ENCODE assay signal across 8 cellular contexts in genomic region chr10:13271552-13272163, GRCh38. TPM values are rescaled to one million over a fixed set of nuclear protein-coding genes. Genes with fewer than 3 reads are reported as not detected.
DNase-seq lines count a peak whose midpoint lies in the region; ATAC-seq and TF ChIP-seq lines count a peak whose summit lies in the region.

No MANE protein-coding gene starts in this region.

- H3K9ac ChIP-seq in HUES48 (ENCODE audit: low read depth, low read length) (no peak overlapping the region), mesendoderm (ENCODE audit: low read length) (peak overlapping the region; percentile 25)

- H3K9me3 Mint-ChIP-seq in chondrocyte (ENCODE audit: low read depth) = peaks cover 2% of the 10 kb centered on the region

- H3K4me1 ChIP-seq in HUES48 (ENCODE audit: control insufficient read depth, insufficient read depth, low read length) (peaks cover 13% of the 10 kb centered on the region), mesendoderm (ENCODE audit: control insufficient read depth, low read depth, low read length) (peaks cover 4% of the 10 kb centered on the region)

- peak overlapping the region; percentile 63 for H3K56ac ChIP-seq in mesendoderm (ENCODE audit: low read length)

- H3K27ac Mint-ChIP-seq in chondrocyte (ENCODE audit: unreplicated experiment) = no peak overlapping the region

- H3K27ac ChIP-seq in HUES48 (ENCODE audit: low read depth, low read length) (peak overlapping the region; percentile 38), mesendoderm (ENCODE audit: low read depth, low read length) (no peak overlapping the region)

- H4K5ac ChIP-seq in mesendoderm (ENCODE audit: low read length) = no peak overlapping the region

- no peak overlapping the region for H2BK15ac ChIP-seq in mesendoderm (replicated peaks; ENCODE audit: low read depth)

- H3K27me3 ChIP-seq in HUES48 (ENCODE audit: control insufficient read depth, insufficient read depth, low read length) (no peaks in the 10 kb centered on the region), mesendoderm (ENCODE audit: insufficient read depth, low read length, poor library complexity) (no peaks in the 10 kb centered on the region)

- H3K79me1 ChIP-seq in mesendoderm (ENCODE audit: low read length) = no peaks in the 10 kb centered on the region

- H3K23ac ChIP-seq in mesendoderm (ENCODE audit: low read length) = no peak overlapping the region

- peaks cover 15% of the 10 kb centered on the region for H3K4me1 Mint-ChIP-seq in chondrocyte (ENCODE audit: low read depth)

- no peaks in the 10 kb centered on the region for H3K27me3 Mint-ChIP-seq in chondrocyte (ENCODE audit: low read depth)

- H3K4me3 ChIP-seq in HUES48 (ENCODE audit: low read depth, low read length) (no peak overlapping the region), WI38 (ENCODE audit: low read depth, low read length) (peak overlapping the region; percentile 1; the same call in 1 of the 2 replicates), mesendoderm (ENCODE audit: low read length) (no peak overlapping the region)

- no peak overlapping the region for H2AK5ac ChIP-seq in mesendoderm (ENCODE audit: low read length)

- no peak overlapping the region for H3K4me3 Mint-ChIP-seq in chondrocyte (ENCODE audit: unreplicated experiment)

- no peak overlapping the region for H3K18ac ChIP-seq in mesendoderm (ENCODE audit: low read length)

- DNase-seq in activated CD4-positive, CD25-positive, alpha-beta regulatory T cell treated with anti-CD3 and anti-CD28 coated beads, Interleukin-2, amount 50 U/mL, for 16 hours (ENCODE audit: low read depth, low spot score) = peak; percentile 10
- DNase-seq in chondrocyte (ENCODE audit: low spot score) = no peak
- DNase-seq in mesendoderm = peak; percentile 90
- DNase-seq in stimulated activated naive CD8-positive, alpha-beta T cell treated with anti-CD3 and anti-CD28 coated beads, Interleukin-15, Interleukin-2, amounts not matched to agents 100 U/mL and 50 U/mL, for 24 hours = peak; percentile 46
- DNase-seq in NCI-H187 (lab: John Stamatoyannopoulos, UW) = no peak

- H3K4me2 ChIP-seq in mesendoderm (ENCODE audit: low read length) = no peak overlapping the region

- H3K36me3 Mint-ChIP-seq in chondrocyte (ENCODE audit: low read depth) = no peaks in the 10 kb centered on the region

- no peaks in the 10 kb centered on the region for H3K36me3 ChIP-seq in HUES48 (ENCODE audit: control insufficient read depth, insufficient read depth, low read length)
- no peaks in the 10 kb centered on the region for H3K36me3 ChIP-seq in mesendoderm (ENCODE audit: control insufficient read depth, insufficient read depth, low read length)

- no peaks in the 10 kb centered on the region for H3K79me2 ChIP-seq in mesendoderm (ENCODE audit: control insufficient read depth, insufficient read depth, low read length)

- H2BK5ac ChIP-seq in mesendoderm (ENCODE audit: low read length) = no peak overlapping the region

- no peak overlapping the region for H3K4ac ChIP-seq in mesendoderm (ENCODE audit: low read depth, low read length)

- H3K9me3 ChIP-seq in HUES48 (ENCODE audit: control insufficient read depth, insufficient read depth, low read length) = no peaks in the 10 kb centered on the region

- H4K8ac ChIP-seq in mesendoderm (ENCODE audit: low read depth, low read length) = no peak overlapping the region

- TF ChIP-seq CTCF in WI38 (IDR thresholded peaks at IDR 0.05; ENCODE audit: low read depth, low read length) (peak; percentile 53), chondrocyte (IDR thresholded peaks at IDR 0.05) (peak; percentile 64)

- no CpG with 5 or more reads among the region's 14 CpGs for WGBS in mesendoderm (ENCODE audit: extremely low coverage, insufficient coverage, low lambda C conversion rate)

- no peak overlapping the region for H2BK120ac ChIP-seq in mesendoderm (ENCODE audit: low read depth, low read length)

- ATAC-seq in activated CD4-positive, CD25-positive, alpha-beta regulatory T cell treated with anti-CD3 and anti-CD28 coated beads, Interleukin-2, amount 50 U/mL, for 24 hours = no peak
- peak; percentile 32 for ATAC-seq in stimulated activated naive CD8-positive, alpha-beta T cell treated with anti-CD3 and anti-CD28 coated beads, Interleukin-15, Interleukin-2, amounts not matched to agents 100 U/mL and 50 U/mL, for 24 hours

RNA-seq across cellular contexts. Expression of gene PHYH, which starts 28.2 kb away (rescaled TPM):
- total RNA-seq in chondrocyte = 24.9 to 31.5 TPM (median 26.0 TPM) in 3 replicates
- 10.2 TPM for polyA plus RNA-seq in mesendoderm (2013, experiment 1 of 2)
- 11.0 TPM for polyA plus RNA-seq in mesendoderm (2013, experiment 2 of 2)

RNA-seq across cellular contexts. Expression of gene UCMA, which starts 37.5 kb away (rescaled TPM):
- not detected in 3 replicates for total RNA-seq in chondrocyte
- polyA plus RNA-seq in mesendoderm (2013, experiment 1 of 2) = 0.25 TPM
- 0.18 TPM for polyA plus RNA-seq in mesendoderm (2013, experiment 2 of 2)

Comparison
In these comparisons a context has a peak if more than half of its experiments do, and no peak if none do; other contexts are left out.
1. DNase-seq: peak in activated CD4-positive, CD25-positive, alpha-beta regulatory T cell treated with anti-CD3 and anti-CD28 coated beads, Interleukin-2, amount 50 U/mL, for 16 hours (single experiment), mesendoderm (single experiment) and stimulated activated naive CD8-positive, alpha-beta T cell treated with anti-CD3 and anti-CD28 coated beads, Interleukin-15, Interleukin-2, amounts not matched to agents 100 U/mL and 50 U/mL, for 24 hours (single experiment); none in chondrocyte (single experiment) and NCI-H187 (0 of 2).